ENCODE assay signal across 14 cellular contexts in the genomic region with DNA sequence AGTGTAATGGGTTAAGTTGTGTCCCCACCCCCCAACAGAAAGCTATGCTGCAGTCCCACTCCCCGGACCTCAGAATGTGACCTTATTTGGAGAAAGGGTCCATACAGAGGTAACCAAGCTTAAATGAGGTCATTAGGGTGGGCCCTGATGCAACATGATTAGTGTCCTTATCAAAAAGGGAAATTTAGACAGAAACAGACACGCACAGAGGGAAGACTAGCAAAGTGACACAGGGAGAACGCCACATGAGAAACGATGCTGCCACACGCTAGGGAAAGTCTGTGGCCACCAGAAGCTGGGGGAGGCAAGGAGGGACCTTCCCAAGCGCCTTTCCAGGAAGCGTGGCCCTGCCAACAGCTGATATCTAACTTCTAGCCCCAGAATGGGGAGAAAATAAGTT.
DNase-seq lines count a peak whose midpoint lies in the region; ATAC-seq and TF ChIP-seq lines count a peak whose summit lies in the region.
"Had no signal": no experiment of that assay in that cellular context is flagged by ENCODE, and none has a peak within 500 bp of the region (broad histone marks: within the 10 kb centered on the region; RNA-seq: fewer than 3 reads in every experiment).

No MANE protein-coding gene starts in this region.

- H3K4me3 Mint-ChIP-seq in activated T-helper 17 cell treated with anti-CD3 and anti-CD28 coated beads, Interleukin-2, amount 50 U/mL, for 72 hours, result no peak overlapping the region

- peak overlapping the region; percentile 50; the same call in 1 of the 2 replicates for H3K4me2 ChIP-seq in PC-9

- TF ChIP-seq CTCF in BE2C (IDR thresholded peaks at IDR 0.05; ENCODE audit: low read depth, low read length) (no peak), PC-9 (conservative IDR thresholded peaks at IDR 0.05) (no peak), WERI-Rb-1 (IDR thresholded peaks at IDR 0.05; ENCODE audit: low read depth, low read length) (no peak)

- no peak overlapping the region for H2AFZ ChIP-seq in PC-9

- H3K79me2 ChIP-seq in PC-9 (ENCODE audit: low read depth), result no peaks in the 10 kb centered on the region

- no peaks in the 10 kb centered on the region for H3K9me3 Mint-ChIP-seq in activated T-helper 17 cell treated with anti-CD3 and anti-CD28 coated beads, Interleukin-2, amount 50 U/mL, for 72 hours

- no peaks in the 10 kb centered on the region for H3K27me3 ChIP-seq in BE2C
- no peaks in the 10 kb centered on the region for H3K27me3 ChIP-seq in PC-9 (ENCODE audit: insufficient read depth, low read depth)
- H3K27me3 ChIP-seq in WERI-Rb-1 (ENCODE audit: insufficient read depth, low read depth, severe bottlenecking), result no peaks in the 10 kb centered on the region

- H3K27me3 Mint-ChIP-seq in activated T-helper 17 cell treated with anti-CD3 and anti-CD28 coated beads, Interleukin-2, amount 50 U/mL, for 72 hours, result peaks cover 12% of the 10 kb centered on the region

- H3K27ac ChIP-seq in PC-9 (peak overlapping the region; percentile 75), WERI-Rb-1 (no peak overlapping the region)

- no peaks in the 10 kb centered on the region for H3K36me3 Mint-ChIP-seq in activated T-helper 17 cell treated with anti-CD3 and anti-CD28 coated beads, Interleukin-2, amount 50 U/mL, for 72 hours (ENCODE audit: low read depth)

- no peaks in the 10 kb centered on the region for H4K20me1 ChIP-seq in PC-9 (ENCODE audit: insufficient read depth)

- DNase-seq in BE2C, result peak; percentile 31
- DNase-seq in KBM-7, result peak; percentile 77
- DNase-seq in PC-9, result no peak
- DNase-seq in WERI-Rb-1, result no peak
- no peak for DNase-seq in activated naive CD4-positive, alpha-beta T cell treated with Interleukin-2 at 50 U/mL for 16 hours
- DNase-seq: EL, KG1, NCI-H2029 treated with DMSO at 0.1 percent for 48 hours, NCI-H510A, RPMI8226 had no signal

- in situ Hi-C loops in KBM-7 (cut with MboI; ENCODE audit: low pct_unique_long_range_greater_than_20kb, low sequenced_read_pairs), result no loop called here

- H3K9me3 ChIP-seq in BE2C, result no peaks in the 10 kb centered on the region; the same call in 1 of the 2 replicates
- H3K9me3 ChIP-seq in PC-9 (ENCODE audit: insufficient read depth, low read depth), result no peaks in the 10 kb centered on the region
- H3K9me3 ChIP-seq in WERI-Rb-1 (ENCODE audit: severe bottlenecking), result peaks cover under 1% of the 10 kb centered on the region

- peaks cover 10% of the 10 kb centered on the region for H3F3A ChIP-seq in PC-9 (ENCODE audit: insufficient read depth, low read depth)

- H3K4me3 ChIP-seq in BE2C (ENCODE audit: low read depth, low read length) (no peak overlapping the region), PC-9 (no peak overlapping the region), WERI-Rb-1 (ENCODE audit: low read depth, low read length) (no peak overlapping the region)
- H3K4me3 ChIP-seq: HAP-1 had no signal

- H3K4me1 ChIP-seq in BE2C (peaks cover 18% of the 10 kb centered on the region), PC-9 (replicated peaks; ENCODE audit: insufficient read depth) (peaks cover 25% of the 10 kb centered on the region)
- H3K4me1 ChIP-seq: HAP-1 had no signal

- intact Hi-C loops in PC-9 (cut with micrococcal nuclease; ENCODE audit: unreplicated experiment), result loop anchor here (2.0 kb wide), 2 partner anchors 96 to 358 kb away; no protein-coding TSS in a partner anchor

- peak; percentile 52 for ATAC-seq in activated T-helper 17 cell treated with anti-CD3 and anti-CD28 coated beads, Interleukin-2, amount 50 U/mL, for 72 hours (replicated peaks)
- no peak for ATAC-seq in activated CD4-positive, CD25-positive, alpha-beta regulatory T cell treated with anti-CD3 and anti-CD28 coated beads, Interleukin-2, amount 50 U/mL, for 24 hours
- ATAC-seq in HG03469 (IDR thresholded peaks at IDR 0.05; ENCODE audit: unreplicated experiment), result no peak

- no peaks in the 10 kb centered on the region for H3K36me3 ChIP-seq in BE2C
- no peaks in the 10 kb centered on the region for H3K36me3 ChIP-seq in PC-9 (ENCODE audit: low read depth)
- H3K36me3 ChIP-seq in WERI-Rb-1, result no peaks in the 10 kb centered on the region
- H3K36me3 ChIP-seq: HAP-1 had no signal

- BruUV-seq in PC-9 (replicated peaks; lab: Mats Ljungman, UMichigan), result no TSS peak

- H3K27ac Mint-ChIP-seq in activated T-helper 17 cell treated with anti-CD3 and anti-CD28 coated beads, Interleukin-2, amount 50 U/mL, for 72 hours, result no peak overlapping the region

- CTCF ChIA-PET in PC-9 (lab: Charles Lee), result interaction anchor here (1.0 to 2.1 kb wide), 2 partner anchors 12 to 31 kb away, joined by 8 read pairs; no protein-coding TSS in a partner anchor

- POLR2A ChIA-PET in PC-9 (lab: Charles Lee; ENCODE audit: unreplicated experiment), result no interaction called here

- no peaks in the 10 kb centered on the region for H3K9me2 ChIP-seq in PC-9 (ENCODE audit: insufficient read depth)

- no peaks in the 10 kb centered on the region for H3K4me1 Mint-ChIP-seq in activated T-helper 17 cell treated with anti-CD3 and anti-CD28 coated beads, Interleukin-2, amount 50 U/mL, for 72 hours

Comparison
In these comparisons a context has a peak if more than half of its experiments do, and no peak if none do; other contexts are left out.
1. DNase-seq: peak in BE2C (single experiment) and KBM-7 (single experiment); none in PC-9 (0 of 2), WERI-Rb-1 (single experiment) and activated naive CD4-positive, alpha-beta T cell treated with Interleukin-2 at 50 U/mL for 16 hours (single experiment).